26 cellular contexts compared by ENCODE assay signal in genomic region chr22:19337137-19337536, GRCh38.
"Had no signal": no experiment of that assay in that cellular context is flagged by ENCODE, and none has a peak within 500 bp of the region (broad histone marks: within the 10 kb centered on the region; RNA-seq: fewer than 3 reads in every experiment).

No MANE protein-coding gene starts in this region.

- ATAC-seq: esophagus mucosa; gastroesophageal sphincter; heart left ventricle; left ventricle myocardium superior; lower lobe of right lung; natural killer cell; stimulated activated naive CD8-positive, alpha-beta T cell treated with anti-CD3 and anti-CD28 coated beads, Interleukin-15, amount 100 ng/mL, for 72 hours; upper lobe of right lung had no signal

- H3K9ac ChIP-seq: parathyroid adenoma had no signal

- H3K4me1 Mint-ChIP-seq: stimulated activated naive CD8-positive, alpha-beta T cell treated with anti-CD3 and anti-CD28 coated beads, Interleukin-15, amount 100 ng/mL, for 72 hours had no signal

- H3K27ac Mint-ChIP-seq: natural killer cell; progenitor cell of endocrine pancreas; stimulated activated naive CD8-positive, alpha-beta T cell treated with anti-CD3 and anti-CD28 coated beads, Interleukin-15, amount 100 ng/mL, for 72 hours had no signal

- H3K4me1 ChIP-seq: gastroesophageal sphincter, heart left ventricle, lower lobe of right lung, parathyroid adenoma, suprapubic skin, upper lobe of right lung, uterus had no signal

- H3K36me3 ChIP-seq: uterus had no signal

- DNase-seq: dorsolateral prefrontal cortex; effector CD4-positive, alpha-beta T cell; foreskin fibroblast; heart left ventricle; kidney glomerular epithelial cell; left ventricle myocardium superior; lower lobe of right lung; natural killer cell; right lobe of liver; stimulated activated CD4-positive, alpha-beta T cell treated with anti-CD3 and anti-CD28 coated beads, Interleukin-12 subunit alpha, Interleukin-12 subunit beta, amount 100 ng/mL, for 4 hours; stimulated activated CD4-positive, alpha-beta T cell treated with anti-CD3 and anti-CD28 coated beads, Interleukin-1b, Interleukin-23, amount 100 ng/mL, for 48 hours; stimulated activated CD4-positive, alpha-beta T cell treated with anti-CD3 and anti-CD28 coated beads, Interleukin-4, amount 100 ng/mL, for 1 hour; stimulated activated CD8-positive, alpha-beta memory T cell treated with anti-CD3 and anti-CD28 coated beads, Interleukin-4, amount 100 ng/mL, for 48 hours; stimulated activated naive CD4-positive, alpha-beta T cell; stimulated activated naive CD8-positive, alpha-beta T cell treated with anti-CD3 and anti-CD28 coated beads, Interleukin-15, amount 100 ng/mL, for 72 hours; transverse colon; upper lobe of right lung; uterus had no signal

- H3K27ac ChIP-seq: dorsolateral prefrontal cortex, epithelial cell of prostate, gastroesophageal sphincter, heart left ventricle, lower lobe of right lung, parathyroid adenoma, suprapubic skin, upper lobe of right lung, uterus had no signal

- H3K4me3 Mint-ChIP-seq: natural killer cell; stimulated activated naive CD8-positive, alpha-beta T cell treated with anti-CD3 and anti-CD28 coated beads, Interleukin-15, amount 100 ng/mL, for 72 hours had no signal

- H3K27me3 Mint-ChIP-seq: progenitor cell of endocrine pancreas; stimulated activated naive CD8-positive, alpha-beta T cell treated with anti-CD3 and anti-CD28 coated beads, Interleukin-15, amount 100 ng/mL, for 72 hours had no signal

- H3K4me3 ChIP-seq: dorsolateral prefrontal cortex, gastroesophageal sphincter, heart left ventricle, hepatocyte, lower lobe of right lung, right lobe of liver, smooth muscle cell, suprapubic skin, transverse colon, upper lobe of right lung, uterus had no signal

- H3K27me3 ChIP-seq: dorsolateral prefrontal cortex, gastroesophageal sphincter, heart left ventricle, hepatocyte, right lobe of liver, suprapubic skin, transverse colon, upper lobe of right lung, uterus had no signal
